ENCODE assay signal across 12 cellular contexts in genomic region chr7:30702200-30702599, GRCh38. TPM values are rescaled to one million over a fixed set of nuclear protein-coding genes. Genes with fewer than 3 reads are reported as not detected.
DNase-seq lines count a peak whose midpoint lies in the region; ATAC-seq, FAIRE-seq and TF ChIP-seq lines count a peak whose summit lies in the region.
"Had no signal": no experiment of that assay in that cellular context is flagged by ENCODE, and none has a peak within 500 bp of the region (broad histone marks: within the 10 kb centered on the region; RNA-seq: fewer than 3 reads in every experiment).

No MANE protein-coding gene starts in this region.

- no peak for TF ChIP-seq EP300 in H1 (IDR thresholded peaks at IDR 0.05; ENCODE audit: borderline replicate concordance in 1 of 2, low read depth in 2 of 2, low read length in 2 of 2)

- no peak for ATAC-seq in stimulated activated memory B cell treated with anti-CD40 and anti-IgM and Interleukin-4, amounts not matched to agents 10 μg/mL and 1 μg/mL and 100 μg/mL, for 72 hours
- ATAC-seq in GM18502 (IDR thresholded peaks at IDR 0.05; ENCODE audit: poor library complexity, unreplicated experiment), result no peak
- no peak for ATAC-seq in GM21367 (IDR thresholded peaks at IDR 0.05; ENCODE audit: unreplicated experiment)

- no peak overlapping the region for H2BK12ac ChIP-seq in H1 (ENCODE audit: low read depth, low read length)

- no peak overlapping the region for H3K4ac ChIP-seq in H1 (replicated peaks; ENCODE audit: insufficient read length, low read depth, low read length)

- H3K36me3 ChIP-seq in BE2C (no peaks in the 10 kb centered on the region), H1 (ENCODE audit: control insufficient read depth in 2 of 4, insufficient read depth in 4 of 4, low read length in 3 of 4) (no peaks in the 10 kb centered on the region)

- no peak overlapping the region for H3K27ac ChIP-seq in H1 (ENCODE audit: low read depth, low read length)
- H3K27ac ChIP-seq: skin epidermis had no signal

- no peak overlapping the region for H2AK5ac ChIP-seq in H1 (ENCODE audit: low read depth, low read length)

- no peak overlapping the region for H3K9ac ChIP-seq in H1 (replicated peaks in 1 of 4; ENCODE audit: extremely low read depth in 1 of 4, low read depth in 3 of 4, low read length in 3 of 4)

- H3K56ac ChIP-seq in H1 (replicated peaks; ENCODE audit: insufficient read length, low read depth, low read length), result no peak overlapping the region

- H3K4me1 Mint-ChIP-seq in stimulated activated memory B cell treated with anti-CD40 and anti-IgM and Interleukin-4, amounts not matched to agents 10 μg/mL and 1 μg/mL and 100 μg/mL, for 72 hours, result no peaks in the 10 kb centered on the region

- no peak overlapping the region for H4K91ac ChIP-seq in H1 (replicated peaks; ENCODE audit: insufficient read length, low read length)

- H3K14ac ChIP-seq in H1 (ENCODE audit: insufficient read length), result no peak overlapping the region

- no peak overlapping the region for H2BK20ac ChIP-seq in H1 (ENCODE audit: low read length)

- H3K23ac ChIP-seq in H1 (ENCODE audit: insufficient read length), result no peak overlapping the region

- H3K9me3 ChIP-seq in BE2C (no peaks in the 10 kb centered on the region), H1 (ENCODE audit: insufficient read depth in 2 of 2, low read depth in 1 of 2, low read length in 1 of 2) (no peaks in the 10 kb centered on the region)

- no peaks in the 10 kb centered on the region for H3K27me3 ChIP-seq in BE2C
- H3K27me3 ChIP-seq in H1 (replicated peaks in 1 of 4; ENCODE audit: control insufficient read depth in 3 of 4, extremely low read depth in 1 of 4, insufficient read depth in 3 of 4, low read length in 3 of 4), result no peaks in the 10 kb centered on the region; a peak in 1 of 7 replicates

- H3K27ac Mint-ChIP-seq in stimulated activated memory B cell treated with anti-CD40 and anti-IgM and Interleukin-4, amounts not matched to agents 10 μg/mL and 1 μg/mL and 100 μg/mL, for 72 hours, result no peak overlapping the region

- WGBS in H1 (ENCODE audit: extremely low coverage in 1 of 2, insufficient coverage in 1 of 2, insufficient read length in 1 of 2, insufficient replicate concordance in 2 of 2, low coverage in 1 of 2, low lambda C conversion rate in 2 of 2, missing lambda C conversion rate in 1 of 2), 2 experiments, result 70% methylated on average over 1 of the region's 1 CpG; no CpG with 5 or more reads in 1 of the 2 experiments

- H3K23me2 ChIP-seq in H1 (ENCODE audit: low read depth, low read length), result no peaks in the 10 kb centered on the region

- H4K8ac ChIP-seq in H1 (ENCODE audit: extremely low read depth, insufficient read depth, low read length), result no peak overlapping the region

- H3K4me3 Mint-ChIP-seq in stimulated activated memory B cell treated with anti-CD40 and anti-IgM and Interleukin-4, amounts not matched to agents 10 μg/mL and 1 μg/mL and 100 μg/mL, for 72 hours, result no peak overlapping the region

- H3K27me3 Mint-ChIP-seq in stimulated activated memory B cell treated with anti-CD40 and anti-IgM and Interleukin-4, amounts not matched to agents 10 μg/mL and 1 μg/mL and 100 μg/mL, for 72 hours, result peaks cover 35% of the 10 kb centered on the region

- H3K4me1 ChIP-seq in BE2C (peaks cover 7% of the 10 kb centered on the region), H1 (replicated peaks in 1 of 4; ENCODE audit: control insufficient read depth in 3 of 4, insufficient read depth in 4 of 4, low read length in 3 of 4) (peaks cover 0 to 13% (median 8%) of the 10 kb centered on the region in 4 experiments; a peak in 6 of 7 replicates)

- no peak overlapping the region for H4K5ac ChIP-seq in H1 (ENCODE audit: insufficient read length, low read depth, low read length)

- no peaks in the 10 kb centered on the region for H3K9me3 Mint-ChIP-seq in stimulated activated memory B cell treated with anti-CD40 and anti-IgM and Interleukin-4, amounts not matched to agents 10 μg/mL and 1 μg/mL and 100 μg/mL, for 72 hours

- POLR2A ChIA-PET in H1 (lab: Charles Lee; ENCODE audit: partially characterized antibody), result interaction anchor here (1.0 to 1.4 kb wide), 2 partner anchors 9 to 18 kb away, joined by 3 read pairs; no protein-coding TSS in a partner anchor

- CTCF ChIA-PET in H1 (lab: Charles Lee; ENCODE audit: partially characterized antibody), result interaction anchor here (0.9 to 9.9 kb wide), 20 partner anchors 8 to 62 kb away, joined by 3 to 162 read pairs (median 5); partner anchors contain the start of gene CRHR2

- H3K4me2 ChIP-seq in H1 (ENCODE audit: insufficient read depth in 1 of 2, low read depth in 2 of 2, low read length in 2 of 2), result no peak overlapping the region

- no peak for TF ChIP-seq POLR2A in H1 (IDR thresholded peaks at IDR 0.05; ENCODE audit: control extremely low read depth in 1 of 2, low read depth in 2 of 2, low read length in 2 of 2)

- H2BK5ac ChIP-seq in H1 (ENCODE audit: low read depth, low read length), result 0 out of 2 replicates have a peak overlapping the region, but pooled peaks have one; percentile 24

- H3K4me3 ChIP-seq in BE2C (ENCODE audit: low read depth, low read length) (no peak overlapping the region), H1 (ENCODE audit: extremely low read depth in 1 of 4, insufficient read depth in 2 of 4, low read depth in 3 of 4, low read length in 4 of 4) (no peak overlapping the region)
- H3K4me3 ChIP-seq: skin epidermis had no signal

- DNase-seq in BE2C (no peak), RPMI8226 (peak; percentile 29), H1 (ENCODE audit: low read depth in 1 of 2, low spot score in 2 of 2) (no peak), NCI-H226 (no peak)
- DNase-seq: NCI-H1417 treated with DMSO at 0.1 percent for 48 hours had no signal

- FAIRE-seq in H1 (lab: Jason Lieb, UNC), result peak; percentile 55
- FAIRE-seq: D721Med, endothelial cell of umbilical vein had no signal

- no peak overlapping the region for H2BK120ac ChIP-seq in H1 (replicated peaks; ENCODE audit: low read depth, low read length)

- 0 out of 2 replicates have a peak overlapping the region, but pooled peaks have one; percentile 2 for H3K18ac ChIP-seq in H1 (ENCODE audit: extremely low read depth, low read length)

- H2AFZ ChIP-seq in H1 (ENCODE audit: low read length), result no peak overlapping the region

- TF ChIP-seq CTCF in BE2C (IDR thresholded peaks at IDR 0.05; ENCODE audit: low read depth, low read length) (peak; percentile 43; the same call in 1 of the 2 replicates), GM12874 (IDR thresholded peaks at IDR 0.05; ENCODE audit: insufficient read depth, low read depth, low read length) (peak; percentile 29; the same call in 1 of the 2 replicates), H1 (IDR thresholded peaks at IDR 0.05; ENCODE audit: control extremely low read depth in 1 of 3, insufficient read depth in 1 of 3, low read depth in 1 of 3, low read length in 3 of 3) (peak; percentile 37 to 54 (median 44))

- no peaks in the 10 kb centered on the region for H3K79me2 ChIP-seq in H1 (ENCODE audit: control insufficient read depth in 1 of 2, insufficient read depth in 2 of 2, low read length in 2 of 2)

- H2BK15ac ChIP-seq in H1 (ENCODE audit: low read length), result 0 out of 2 replicates have a peak overlapping the region, but pooled peaks have one; percentile 61

- peak; percentile 55 to 65 for TF ChIP-seq RAD21 in H1 (IDR thresholded peaks at IDR 0.05 in 1 of 2, conservative IDR thresholded peaks at IDR 0.05 in 1 of 2; ENCODE audit: low read depth in 2 of 2, low read length in 2 of 2)

- no peaks in the 10 kb centered on the region for H3K36me3 Mint-ChIP-seq in stimulated activated memory B cell treated with anti-CD40 and anti-IgM and Interleukin-4, amounts not matched to agents 10 μg/mL and 1 μg/mL and 100 μg/mL, for 72 hours

- no peaks in the 10 kb centered on the region for H4K20me1 ChIP-seq in H1 (replicated peaks in 1 of 2; ENCODE audit: control insufficient read depth in 1 of 2, insufficient read depth in 2 of 2, low read length in 2 of 2)

- H3K79me1 ChIP-seq in H1 (ENCODE audit: low read depth, low read length), result no peaks in the 10 kb centered on the region

TF ChIP-seq in H1, 55 proteins besides CTCF, POLR2A, EP300 and RAD21:
- TF ChIP-seq RFX5 (IDR thresholded peaks at IDR 0.05; ENCODE audit: borderline replicate concordance, low read depth, low read length), result no peak

RNA-seq across cellular contexts. Expression of gene CRHR2, which starts 19.9 kb away (rescaled TPM):
- polyA plus RNA-seq in BE2C (2012; ENCODE audit: insufficient read depth, insufficient read length, low read depth), result 1.3 TPM
- total RNA-seq in H1 (2021; fragmentation: NEBNext Ultra II Directional; extraction: Animal tissue kit (Norgen Biotek cat#: 25700)), result 0.19 and 0.37 TPM in 2 replicates
- polyA plus RNA-seq in H1 (2011; rRNA removed), result 0.99 and 1.3 TPM in 2 replicates
- 0.79 TPM for polyA plus RNA-seq in H1 (2011; cell fraction: cytosol; rRNA removed)
- 2.5 TPM for polyA plus RNA-seq in H1 (2011; cell fraction: nucleus; rRNA removed)
- polyA plus RNA-seq in H1 (2012, experiment 1 of 2), result 0.66 to 0.97 TPM (median 0.72 TPM) in 4 replicates
- polyA plus RNA-seq in H1 (2012, experiment 2 of 2), result 0.47 TPM
- 0.39 TPM for polyA plus RNA-seq in H1 (2013, experiment 1 of 2)
- 0.37 TPM for polyA plus RNA-seq in H1 (2013, experiment 2 of 2)
- 0.35 and 1.8 TPM in 2 replicates for polyA minus RNA-seq in H1 (2011; rRNA and poly(A)+ RNA removed)
- 0.37 TPM for polyA minus RNA-seq in H1 (2011; cell fraction: cytosol; rRNA and poly(A)+ RNA removed)
- polyA minus RNA-seq in H1 (2011; cell fraction: nucleus; rRNA and poly(A)+ RNA removed), result 0.40 TPM
- total RNA-seq: endothelial cell of umbilical vein had no signal
- polyA plus RNA-seq: endothelial cell of umbilical vein had no signal

RNA-seq across cellular contexts. Expression of gene INMT, which starts 49.7 kb away (rescaled TPM):
- not detected for polyA plus RNA-seq in BE2C (2012; ENCODE audit: insufficient read depth, insufficient read length, low read depth)
- total RNA-seq in H1 (2021; fragmentation: NEBNext Ultra II Directional; extraction: Animal tissue kit (Norgen Biotek cat#: 25700)), result 0.60 and 0.84 TPM in 2 replicates
- polyA plus RNA-seq in H1 (2011; rRNA removed), result 0.94 and 1.2 TPM in 2 replicates
- 1.8 TPM for polyA plus RNA-seq in H1 (2011; cell fraction: cytosol; rRNA removed)
- polyA plus RNA-seq in H1 (2011; cell fraction: nucleus; rRNA removed), result 4.0 TPM
- polyA plus RNA-seq in H1 (2012, experiment 1 of 2), result 0.71 to 2.0 TPM (median 1.0 TPM) in 4 replicates
- polyA plus RNA-seq in H1 (2012, experiment 2 of 2), result 0.22 TPM
- 0.39 TPM for polyA plus RNA-seq in H1 (2013, experiment 1 of 2)
- 0.11 TPM for polyA plus RNA-seq in H1 (2013, experiment 2 of 2)
- polyA minus RNA-seq in H1 (2011; rRNA and poly(A)+ RNA removed), result 1.1 and 1.9 TPM in 2 replicates
- polyA minus RNA-seq in H1 (2011; cell fraction: cytosol; rRNA and poly(A)+ RNA removed), result 0.73 TPM
- polyA minus RNA-seq in H1 (2011; cell fraction: nucleus; rRNA and poly(A)+ RNA removed), result 2.9 TPM
- total RNA-seq: endothelial cell of umbilical vein had no signal
- polyA plus RNA-seq: endothelial cell of umbilical vein had no signal
